20 cellular contexts compared by ENCODE assay signal in genomic region chr12:98968896-98969295, GRCh38.
"Had no signal": no experiment of that assay in that cellular context is flagged by ENCODE, and none has a peak within 500 bp of the region (broad histone marks: within the 10 kb centered on the region; RNA-seq: fewer than 3 reads in every experiment).

No MANE protein-coding gene starts in this region.

- H3K27me3 Mint-ChIP-seq: stimulated activated naive B cell treated with anti-CD40 and anti-IgM and Interleukin-4, amounts not matched to agents 10 μg/mL and 1 μg/mL and 100 μg/mL, for 72 hours; stimulated activated naive CD8-positive, alpha-beta T cell treated with anti-CD3 and anti-CD28 coated beads, Interleukin-15, amount 100 ng/mL, for 72 hours had no signal

- H3K4me3 ChIP-seq: colonic mucosa, heart left ventricle, pancreas, prostate gland, skin epidermis, thoracic aorta had no signal

- DNase-seq: colonic mucosa; dermis blood vessel endothelial cell; effector CD4-positive, alpha-beta T cell; endodermal cell; foreskin melanocyte; heart left ventricle; hippocampal formation; kidney glomerular epithelial cell; natural killer cell; pancreas; retina; stimulated activated CD4-positive, alpha-beta T cell treated with anti-CD3 and anti-CD28 coated beads, Interleukin-2, amount 100 ng/mL, for 24 hours; stimulated activated CD4-positive, alpha-beta T cell treated with anti-CD3 and anti-CD28 coated beads, Interleukin-4, amount 100 ng/mL, for 4 hours; stimulated activated naive B cell treated with anti-CD40 and anti-IgM and Interleukin-4, amounts not matched to agents 10 μg/mL and 1 μg/mL and 100 μg/mL, for 72 hours; stimulated activated naive CD8-positive, alpha-beta T cell treated with anti-CD3 and anti-CD28 coated beads, Interleukin-15, amount 100 ng/mL, for 72 hours; trophoblast cell had no signal

- H3K9me3 ChIP-seq: colonic mucosa, pancreas, prostate gland, thoracic aorta had no signal

- H3K27ac ChIP-seq: colonic mucosa, heart left ventricle, prostate gland, skin epidermis, thoracic aorta had no signal

- H3K27ac Mint-ChIP-seq: endodermal cell; natural killer cell; stimulated activated naive B cell treated with anti-CD40 and anti-IgM and Interleukin-4, amounts not matched to agents 10 μg/mL and 1 μg/mL and 100 μg/mL, for 72 hours; stimulated activated naive CD8-positive, alpha-beta T cell treated with anti-CD3 and anti-CD28 coated beads, Interleukin-15, amount 100 ng/mL, for 72 hours had no signal

- H3K36me3 ChIP-seq: colonic mucosa, heart left ventricle, pancreas, prostate gland, thoracic aorta had no signal

- H3K27me3 ChIP-seq: colonic mucosa, heart left ventricle, pancreas had no signal

- H3K4me1 Mint-ChIP-seq: neural crest cell; stimulated activated naive B cell treated with anti-CD40 and anti-IgM and Interleukin-4, amounts not matched to agents 10 μg/mL and 1 μg/mL and 100 μg/mL, for 72 hours; stimulated activated naive CD8-positive, alpha-beta T cell treated with anti-CD3 and anti-CD28 coated beads, Interleukin-15, amount 100 ng/mL, for 72 hours had no signal

- H3K36me3 Mint-ChIP-seq: natural killer cell; stimulated activated naive B cell treated with anti-CD40 and anti-IgM and Interleukin-4, amounts not matched to agents 10 μg/mL and 1 μg/mL and 100 μg/mL, for 72 hours had no signal

- H3K4me3 Mint-ChIP-seq: endodermal cell; natural killer cell; neural crest cell; stimulated activated naive B cell treated with anti-CD40 and anti-IgM and Interleukin-4, amounts not matched to agents 10 μg/mL and 1 μg/mL and 100 μg/mL, for 72 hours; stimulated activated naive CD8-positive, alpha-beta T cell treated with anti-CD3 and anti-CD28 coated beads, Interleukin-15, amount 100 ng/mL, for 72 hours had no signal

- H3K4me1 ChIP-seq: colonic mucosa, prostate gland had no signal

- H3K9me3 Mint-ChIP-seq: stimulated activated naive B cell treated with anti-CD40 and anti-IgM and Interleukin-4, amounts not matched to agents 10 μg/mL and 1 μg/mL and 100 μg/mL, for 72 hours had no signal
